Comparison of ENCODE assay signal across 8 cellular contexts in genomic region chr13:51584731-51585191, GRCh38. TPM values are rescaled to one million over a fixed set of nuclear protein-coding genes. Genes with fewer than 3 reads are reported as not detected.
DNase-seq lines count a peak whose midpoint lies in the region; ATAC-seq lines count a peak whose summit lies in the region.

No MANE protein-coding gene starts in this region.

- H2AK5ac ChIP-seq in mesenchymal stem cell (ENCODE audit: low read length, severe bottlenecking): no peak overlapping the region

- H4K91ac ChIP-seq in mesenchymal stem cell (ENCODE audit: low read length): peak overlapping the region; percentile 70

- peak; percentile 15 for DNase-seq in NCI-H2196 (lab: John Stamatoyannopoulos, UW; ENCODE audit: unreplicated experiment)
- DNase-seq in NCI-H2196 treated with DMSO at 0.1 percent for 48 hours (lab: John Stamatoyannopoulos, UW; ENCODE audit: unreplicated experiment): no peak
- DNase-seq in NCI-H146 (lab: John Stamatoyannopoulos, UW): peak; percentile 75
- peak; percentile 61 to 67 for DNase-seq in activated CD4-positive, alpha-beta T cell treated with anti-CD3 and anti-CD28 coated beads, Interleukin-2, amount 50 U/mL, for 48 hours
- DNase-seq in effector CD8-positive, alpha-beta T cell (lab: John Stamatoyannopoulos, UW): peak; percentile 60
- DNase-seq in mesenchymal stem cell: peak; percentile 65
- peak; percentile 61 for DNase-seq in stimulated activated CD8-positive, alpha-beta memory T cell treated with anti-CD3 and anti-CD28 coated beads, Interleukin-15, amount 100 ng/mL, for 48 hours (ENCODE audit: low read depth in 2 of 2)

- no peaks in the 10 kb centered on the region for H3K9me3 ChIP-seq in mesenchymal stem cell (ENCODE audit: control insufficient read depth, low read length)

- peak overlapping the region; percentile 39 for H2AFZ ChIP-seq in mesenchymal stem cell (ENCODE audit: low read depth, low read length)

- H4K8ac ChIP-seq in mesenchymal stem cell (ENCODE audit: low read length): no peak overlapping the region

- H3K36me3 ChIP-seq in mesenchymal stem cell (ENCODE audit: control insufficient read depth in 1 of 2, insufficient read depth in 2 of 2, low read depth in 1 of 2, low read length in 2 of 2): no peaks in the 10 kb centered on the region

- H3K27ac ChIP-seq in mesenchymal stem cell (ENCODE audit: low read length, poor library complexity, severe bottlenecking): peak overlapping the region; percentile 68

- H3K27me3 ChIP-seq in mesenchymal stem cell (ENCODE audit: control insufficient read depth in 1 of 2, insufficient read depth in 1 of 2, low read length in 2 of 2): no peaks in the 10 kb centered on the region

- peak overlapping the region in 1 of 2 experiments; percentile 37 for H2BK12ac ChIP-seq in mesenchymal stem cell (ENCODE audit: low read length in 2 of 2)

- H2BK5ac ChIP-seq in mesenchymal stem cell (ENCODE audit: low read depth, low read length, poor library complexity, severe bottlenecking): peak overlapping the region; percentile 71

- peak overlapping the region; percentile 94 for H3K9ac ChIP-seq in mesenchymal stem cell (ENCODE audit: low read length)

- peaks cover 3% of the 10 kb centered on the region for H3K4me1 ChIP-seq in mesenchymal stem cell (ENCODE audit: control insufficient read depth, insufficient read depth, low read depth, low read length)

- peak overlapping the region; percentile 85 to 93 for H3K4me3 ChIP-seq in mesenchymal stem cell (ENCODE audit: insufficient read depth in 1 of 2, low read depth in 1 of 2, low read length in 2 of 2)

- H2BK15ac ChIP-seq in mesenchymal stem cell (ENCODE audit: low read depth, poor library complexity, severe bottlenecking): peak overlapping the region; percentile 78

- peak; percentile 38 for ATAC-seq in HG02678 (IDR thresholded peaks at IDR 0.05; ENCODE audit: unreplicated experiment)

- peak overlapping the region; percentile 70 to 90 for H3K18ac ChIP-seq in mesenchymal stem cell (ENCODE audit: low read depth in 1 of 2, low read length in 2 of 2)

- H3K4me2 ChIP-seq in mesenchymal stem cell (ENCODE audit: low read length, poor library complexity, severe bottlenecking): peak overlapping the region; percentile 81

- peak overlapping the region in 1 of 2 experiments; percentile 27 for H3K14ac ChIP-seq in mesenchymal stem cell (ENCODE audit: low read length in 2 of 2)

- H2BK120ac ChIP-seq in mesenchymal stem cell (ENCODE audit: low read depth, low read length): peak overlapping the region; percentile 81

- WGBS in mesenchymal stem cell: under 1% methylated on average over 42 of the region's 43 CpGs

- H3K79me1 ChIP-seq in mesenchymal stem cell (replicated peaks; ENCODE audit: low read length, poor library complexity, severe bottlenecking): no peaks in the 10 kb centered on the region

- peak overlapping the region; percentile 56 to 89 for H3K4ac ChIP-seq in mesenchymal stem cell (ENCODE audit: low read depth in 1 of 2, low read length in 2 of 2)

- H3K23ac ChIP-seq in mesenchymal stem cell (ENCODE audit: low read length in 2 of 2): peak overlapping the region in 1 of 2 experiments; percentile 91

RNA-seq across cellular contexts. Expression of gene WDFY2, which starts 0.5 kb away (rescaled TPM):
- polyA plus RNA-seq in mesenchymal stem cell (2013, experiment 1 of 2): 6.2 TPM
- polyA plus RNA-seq in mesenchymal stem cell (2013, experiment 2 of 2): 6.5 TPM
